In the genomic region with DNA sequence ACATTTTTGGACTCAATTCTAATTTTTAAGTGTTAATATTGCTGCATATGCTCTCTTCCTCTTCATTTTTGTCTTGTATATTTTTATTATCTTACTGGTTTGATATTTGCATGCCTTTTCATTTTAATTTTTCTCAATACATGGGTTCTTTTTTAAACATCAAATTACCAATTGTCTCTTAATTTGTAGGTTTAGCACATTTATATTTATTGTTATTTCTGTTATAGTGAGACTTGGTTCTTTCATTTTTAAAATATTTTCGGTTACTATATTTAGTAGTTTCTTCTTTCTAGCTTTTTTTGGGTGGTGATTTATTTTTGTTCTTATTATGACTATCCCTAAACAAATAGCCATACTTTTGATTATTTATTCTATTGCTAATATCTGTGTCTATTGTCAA, we compare ENCODE assay signal across 28 cellular contexts. TPM values are rescaled to one million over a fixed set of nuclear protein-coding genes. Genes with fewer than 3 reads are reported as not detected.
"Had no signal": no experiment of that assay in that cellular context is flagged by ENCODE, and none has a peak within 500 bp of the region (broad histone marks: within the 10 kb centered on the region; RNA-seq: fewer than 3 reads in every experiment).

No MANE protein-coding gene starts in this region.

- H3K27me3 Mint-ChIP-seq: dendritic cell treated with granulocyte-macrophage colony-stimulating factor and Interleukin-4, amounts not matched to agents 40 ng/mL and 50 ng/mL, for 4 days had no signal

- H3K9me3 ChIP-seq: colonic mucosa, esophagus squamous epithelium, gastrocnemius medialis, mucosa of descending colon had no signal

- DNase-seq: colonic mucosa; cortex of kidney; dorsolateral prefrontal cortex; effector CD4-positive, alpha-beta T cell; effector memory CD4-positive, alpha-beta T cell; esophagus squamous epithelium; foreskin fibroblast; foreskin melanocyte; gastrocnemius medialis; glutamatergic neuron; head of caudate nucleus; heart right ventricle; hippocampal formation; left cardiac atrium; left lung; left ventricle myocardium superior; lower lobe of right lung; mesenchymal stem cell; mucosa of descending colon had no signal

- H3K9me3 Mint-ChIP-seq: dendritic cell treated with granulocyte-macrophage colony-stimulating factor and Interleukin-4, amounts not matched to agents 40 ng/mL and 50 ng/mL, for 4 days had no signal

- H3K36me3 ChIP-seq: colonic mucosa, gastrocnemius medialis, heart right ventricle, left lung, lower lobe of right lung had no signal

- H3K4me3 ChIP-seq: colonic mucosa, dorsolateral prefrontal cortex, esophagus squamous epithelium, gastrocnemius medialis, heart right ventricle, left lung, lower lobe of right lung, mucosa of descending colon had no signal

- ATAC-seq: esophagus mucosa, gastrocnemius medialis, heart right ventricle, left cardiac atrium, left lung, left ventricle myocardium superior, lower lobe of right lung, mucosa of descending colon had no signal

- H3K27ac Mint-ChIP-seq: dendritic cell treated with granulocyte-macrophage colony-stimulating factor and Interleukin-4, amounts not matched to agents 40 ng/mL and 50 ng/mL, for 4 days; mesothelial cell of epicardium had no signal

- H3K4me3 Mint-ChIP-seq: dendritic cell treated with granulocyte-macrophage colony-stimulating factor and Interleukin-4, amounts not matched to agents 40 ng/mL and 50 ng/mL, for 4 days; mesothelial cell of epicardium had no signal

- H3K4me1 ChIP-seq: colonic mucosa, gastrocnemius medialis, heart right ventricle, left lung, lower lobe of right lung had no signal

- FAIRE-seq: endothelial cell of umbilical vein, islet of Langerhans, keratinocyte had no signal

- H3K27ac ChIP-seq: colonic mucosa, dorsolateral prefrontal cortex, esophagus squamous epithelium, gastrocnemius medialis, heart right ventricle, left lung, lower lobe of right lung had no signal

- H3K27me3 ChIP-seq: colonic mucosa, dorsolateral prefrontal cortex, esophagus squamous epithelium, gastrocnemius medialis, heart right ventricle, left lung had no signal

RNA-seq across cellular contexts. Expression of a gene that starts 19.4 kb away (rescaled TPM):
- total RNA-seq: epithelial cell of proximal tubule, lung microvascular endothelial cell, myocyte had no signal
